In the genomic region with DNA sequence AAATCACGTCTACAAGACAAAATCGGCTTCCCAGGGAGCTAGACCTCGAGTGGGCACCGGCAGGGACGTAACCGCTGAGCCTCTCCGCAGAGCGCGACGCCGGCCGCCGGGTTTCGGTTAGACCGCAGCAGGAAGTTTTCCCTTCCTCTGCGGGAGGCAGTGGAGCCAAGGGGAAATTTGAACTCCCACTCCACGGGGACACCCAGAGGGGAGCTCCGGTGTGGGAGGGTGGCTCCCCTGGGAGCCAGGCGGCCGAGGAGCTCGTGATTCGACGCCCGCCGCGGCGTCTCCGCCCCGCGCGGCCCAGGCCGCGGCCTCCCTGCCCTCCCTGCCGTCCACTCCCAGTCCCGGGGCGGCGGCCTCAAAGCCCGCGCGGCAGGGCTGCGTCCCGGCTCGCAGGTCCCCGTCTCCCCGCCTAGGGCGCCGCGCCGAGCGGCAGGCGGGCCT, we compare ENCODE assay signal across 1 cellular context.
TF ChIP-seq lines count a peak whose summit lies in the region.

No MANE protein-coding gene starts in this region.

TF ChIP-seq in HCT116, 20 proteins besides CTCF, POLR2A, EP300 and RAD21 (continued from another document):
- TF ChIP-seq, protein P1, sequence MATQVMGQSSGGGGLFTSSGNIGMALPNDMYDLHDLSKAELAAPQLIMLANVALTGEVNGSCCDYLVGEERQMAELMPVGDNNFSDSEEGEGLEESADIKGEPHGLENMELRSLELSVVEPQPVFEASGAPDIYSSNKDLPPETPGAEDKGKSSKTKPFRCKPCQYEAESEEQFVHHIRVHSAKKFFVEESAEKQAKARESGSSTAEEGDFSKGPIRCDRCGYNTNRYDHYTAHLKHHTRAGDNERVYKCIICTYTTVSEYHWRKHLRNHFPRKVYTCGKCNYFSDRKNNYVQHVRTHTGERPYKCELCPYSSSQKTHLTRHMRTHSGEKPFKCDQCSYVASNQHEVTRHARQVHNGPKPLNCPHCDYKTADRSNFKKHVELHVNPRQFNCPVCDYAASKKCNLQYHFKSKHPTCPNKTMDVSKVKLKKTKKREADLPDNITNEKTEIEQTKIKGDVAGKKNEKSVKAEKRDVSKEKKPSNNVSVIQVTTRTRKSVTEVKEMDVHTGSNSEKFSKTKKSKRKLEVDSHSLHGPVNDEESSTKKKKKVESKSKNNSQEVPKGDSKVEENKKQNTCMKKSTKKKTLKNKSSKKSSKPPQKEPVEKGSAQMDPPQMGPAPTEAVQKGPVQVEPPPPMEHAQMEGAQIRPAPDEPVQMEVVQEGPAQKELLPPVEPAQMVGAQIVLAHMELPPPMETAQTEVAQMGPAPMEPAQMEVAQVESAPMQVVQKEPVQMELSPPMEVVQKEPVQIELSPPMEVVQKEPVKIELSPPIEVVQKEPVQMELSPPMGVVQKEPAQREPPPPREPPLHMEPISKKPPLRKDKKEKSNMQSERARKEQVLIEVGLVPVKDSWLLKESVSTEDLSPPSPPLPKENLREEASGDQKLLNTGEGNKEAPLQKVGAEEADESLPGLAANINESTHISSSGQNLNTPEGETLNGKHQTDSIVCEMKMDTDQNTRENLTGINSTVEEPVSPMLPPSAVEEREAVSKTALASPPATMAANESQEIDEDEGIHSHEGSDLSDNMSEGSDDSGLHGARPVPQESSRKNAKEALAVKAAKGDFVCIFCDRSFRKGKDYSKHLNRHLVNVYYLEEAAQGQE (IDR thresholded peaks at IDR 0.05; ENCODE audit: low read depth) = no peak
- TF ChIP-seq SP1 (IDR thresholded peaks at IDR 0.05; ENCODE audit: low read depth) (no peak), SIN3A (IDR thresholded peaks at IDR 0.05; ENCODE audit: low read depth) (peak; percentile 59; the same call in 1 of the 2 replicates), TCF7L2 (IDR thresholded peaks at IDR 0.05; ENCODE audit: borderline replicate concordance, extremely low read depth, insufficient read depth, insufficient read length) (peak; percentile 91), FOSL1 (IDR thresholded peaks at IDR 0.05; ENCODE audit: low read depth) (no peak), CEBPB (IDR thresholded peaks at IDR 0.05; ENCODE audit: low read depth) (no peak), EZH2 (IDR thresholded peaks at IDR 0.05) (no peak), YY1 (IDR thresholded peaks at IDR 0.05; ENCODE audit: extremely low read depth, insufficient replicate concordance, low read depth, low read length) (no peak), JUND (IDR thresholded peaks at IDR 0.05) (no peak), CBX3 (IDR thresholded peaks at IDR 0.05; ENCODE audit: low read depth) (peak; percentile 42; the same call in 1 of the 2 replicates), EZH2phosphoT487 (IDR thresholded peaks at IDR 0.05; ENCODE audit: borderline replicate concordance) (no peak), ELF1 (IDR thresholded peaks at IDR 0.05; ENCODE audit: borderline replicate concordance, low read depth) (no peak), SRF (IDR thresholded peaks at IDR 0.05; ENCODE audit: low read depth) (no peak), EGR1 (IDR thresholded peaks at IDR 0.05; ENCODE audit: low read depth) (no peak), ZNF274 (IDR thresholded peaks at IDR 0.05; ENCODE audit: low read depth, low read length) (no peak), POLR2AphosphoS5 (IDR thresholded peaks at IDR 0.05; ENCODE audit: low read depth, low read length) (no peak)
- TF ChIP-seq, protein P2, sequence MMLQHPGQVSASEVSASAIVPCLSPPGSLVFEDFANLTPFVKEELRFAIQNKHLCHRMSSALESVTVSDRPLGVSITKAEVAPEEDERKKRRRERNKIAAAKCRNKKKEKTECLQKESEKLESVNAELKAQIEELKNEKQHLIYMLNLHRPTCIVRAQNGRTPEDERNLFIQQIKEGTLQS (IDR thresholded peaks at IDR 0.05) = no peak
- TF ChIP-seq, protein P3, sequence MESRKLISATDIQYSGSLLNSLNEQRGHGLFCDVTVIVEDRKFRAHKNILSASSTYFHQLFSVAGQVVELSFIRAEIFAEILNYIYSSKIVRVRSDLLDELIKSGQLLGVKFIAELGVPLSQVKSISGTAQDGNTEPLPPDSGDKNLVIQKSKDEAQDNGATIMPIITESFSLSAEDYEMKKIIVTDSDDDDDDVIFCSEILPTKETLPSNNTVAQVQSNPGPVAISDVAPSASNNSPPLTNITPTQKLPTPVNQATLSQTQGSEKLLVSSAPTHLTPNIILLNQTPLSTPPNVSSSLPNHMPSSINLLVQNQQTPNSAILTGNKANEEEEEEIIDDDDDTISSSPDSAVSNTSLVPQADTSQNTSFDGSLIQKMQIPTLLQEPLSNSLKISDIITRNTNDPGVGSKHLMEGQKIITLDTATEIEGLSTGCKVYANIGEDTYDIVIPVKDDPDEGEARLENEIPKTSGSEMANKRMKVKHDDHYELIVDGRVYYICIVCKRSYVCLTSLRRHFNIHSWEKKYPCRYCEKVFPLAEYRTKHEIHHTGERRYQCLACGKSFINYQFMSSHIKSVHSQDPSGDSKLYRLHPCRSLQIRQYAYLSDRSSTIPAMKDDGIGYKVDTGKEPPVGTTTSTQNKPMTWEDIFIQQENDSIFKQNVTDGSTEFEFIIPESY (IDR thresholded peaks at IDR 0.05; ENCODE audit: extremely low read depth, insufficient replicate concordance, low read length) = no peak
- TF ChIP-seq, protein P4, sequence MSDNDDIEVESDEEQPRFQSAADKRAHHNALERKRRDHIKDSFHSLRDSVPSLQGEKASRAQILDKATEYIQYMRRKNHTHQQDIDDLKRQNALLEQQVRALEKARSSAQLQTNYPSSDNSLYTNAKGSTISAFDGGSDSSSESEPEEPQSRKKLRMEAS (IDR thresholded peaks at IDR 0.05) = peak; percentile 50; the same call in 1 of the 2 replicates
TF ChIP-seq in HCT116: peak in this region for 4.
